27 cellular contexts compared by ENCODE assay signal in genomic region chr2:235537587-235537986, GRCh38.
"Had no signal": no experiment of that assay in that cellular context is flagged by ENCODE, and none has a peak within 500 bp of the region (broad histone marks: within the 10 kb centered on the region; RNA-seq: fewer than 3 reads in every experiment).

No MANE protein-coding gene starts in this region.

- H3K9me2 ChIP-seq: SK-N-SH had no signal

- H3K9me3 ChIP-seq: MG63, Peyer's patch, SJCRH30, SK-N-SH had no signal

- DNase-seq: activated CD4-positive, alpha-beta T cell treated with anti-CD3 and anti-CD28 coated beads for 4 hours; activated CD8-positive, alpha-beta memory T cell treated with anti-CD3 and anti-CD28 coated beads, Interleukin-2, amount 50 U/mL, for 4 hours; activated CD8-positive, alpha-beta T cell treated with anti-CD3 and anti-CD28 coated beads for 36 hours; activated gamma-delta T cell treated with Interleukin-2 at 50 U/mL for 16 hours; activated naive CD4-positive, alpha-beta T cell treated with anti-CD3 and anti-CD28 coated beads, Interleukin-2, amount 50 U/mL, for 16 hours; activated T-cell treated with anti-CD3 and anti-CD28 coated beads, Interleukin-2, amount 50 U/mL, for 72 hours; aorta; central memory CD4-positive, alpha-beta T cell; MG63; MV-4-11; NCI-H1105; NCI-H1436; NCI-H1694 treated with DMSO at 0.1 percent for 48 hours; NCI-H2029 treated with DMSO at 0.1 percent for 48 hours; NCI-H345; NCI-H510A; NCI-H526 treated with DMSO at 0.1 percent for 48 hours; NK-92 treated with Interleukin-12 subunit alpha and Interleukin-12 subunit beta, amount 100 ng/mL, for 24 hours; Right ventricle myocardium superior; SJCRH30; SK-N-SH; T-helper 1 cell; WERI-Rb-1 had no signal

- H3K27ac ChIP-seq: Peyer's patch, RWPE1, SJCRH30, WERI-Rb-1 had no signal

- H3K9ac ChIP-seq: SK-N-SH had no signal

- H3K4me2 ChIP-seq: SK-N-SH had no signal

- H3K27me3 ChIP-seq: MG63, Peyer's patch, SJCRH30 had no signal

- FAIRE-seq: bronchial epithelial cell had no signal

- ATAC-seq: activated CD4-positive, CD25-positive, alpha-beta regulatory T cell treated with anti-CD3 and anti-CD28 coated beads, Interleukin-2, amount 50 U/mL, for 24 hours; activated CD8-positive, alpha-beta T cell treated with anti-CD3 and anti-CD28 coated beads for 36 hours; activated T-cell treated with anti-CD3 and anti-CD28 coated beads, Interleukin-2, amount 50 U/mL, for 72 hours had no signal

- H3K36me3 ChIP-seq: MG63, Peyer's patch, SJCRH30, WERI-Rb-1 had no signal

- H3K4me3 ChIP-seq: MG63, Peyer's patch, SJCRH30 had no signal

- H3K4me1 ChIP-seq: SJCRH30 had no signal
